Comparison of ENCODE assay signal across 13 cellular contexts in genomic region chr15:77482570-77482969, GRCh38.
DNase-seq lines count a peak whose midpoint lies in the region; ATAC-seq, FAIRE-seq and TF ChIP-seq lines count a peak whose summit lies in the region.
"Had no signal": no experiment of that assay in that cellular context is flagged by ENCODE, and none has a peak within 500 bp of the region (broad histone marks: within the 10 kb centered on the region; RNA-seq: fewer than 3 reads in every experiment).

No MANE protein-coding gene starts in this region.

- FAIRE-seq in endometrium (lab: Jason Lieb, UNC): peak; percentile 29

- H3K4me3 Mint-ChIP-seq in nephron: no peak overlapping the region
- H3K4me3 Mint-ChIP-seq: central memory CD8-positive, alpha-beta T cell; naive B cell had no signal

- no peaks in the 10 kb centered on the region for H3K9me3 Mint-ChIP-seq in nephron
- H3K9me3 Mint-ChIP-seq: central memory CD8-positive, alpha-beta T cell; naive B cell had no signal

- H3K27me3 Mint-ChIP-seq in nephron (ENCODE audit: low read depth): no peaks in the 10 kb centered on the region
- H3K27me3 Mint-ChIP-seq: central memory CD8-positive, alpha-beta T cell; naive B cell had no signal

- intact Hi-C loops in tibial artery (cut with DNase I; ENCODE audit: low total_unique reads): no loop called here

- ATAC-seq in GM18907 (IDR thresholded peaks at IDR 0.05; ENCODE audit: unreplicated experiment) (no peak), HG02981 (IDR thresholded peaks at IDR 0.05; ENCODE audit: unreplicated experiment) (no peak)

- peaks cover 39% of the 10 kb centered on the region for H3K4me1 Mint-ChIP-seq in nephron
- H3K4me1 Mint-ChIP-seq: central memory CD8-positive, alpha-beta T cell had no signal

- peaks cover 0 to 31% (median 6%) of the 10 kb centered on the region in 4 donors for H3K4me1 ChIP-seq in tibial artery

- H3K4me3 ChIP-seq in tibial artery: no peak overlapping the region
- H3K4me3 ChIP-seq: stomach had no signal

- TF ChIP-seq CTCF in nephron (IDR thresholded peaks at IDR 0.05; ENCODE audit: unreplicated experiment in 3 of 3) (no peak), tibial artery (IDR thresholded peaks at IDR 0.05) (no peak)

- no peaks in the 10 kb centered on the region for H3K27me3 ChIP-seq in tibial artery
- H3K27me3 ChIP-seq: stomach had no signal

- peaks cover 72% of the 10 kb centered on the region for H3K36me3 Mint-ChIP-seq in nephron (ENCODE audit: low read depth)

- H3K27ac Mint-ChIP-seq in nephron: peak overlapping the region; percentile 22 to 42 (median 29)

- peaks cover 27 to 58% (median 58%) of the 10 kb centered on the region in 3 donors for H3K36me3 ChIP-seq in tibial artery

- no peak overlapping the region for H3K27ac ChIP-seq in tibial artery
- H3K27ac ChIP-seq: stomach had no signal

- no peaks in the 10 kb centered on the region for H3K9me3 ChIP-seq in tibial artery
- H3K9me3 ChIP-seq: stomach had no signal

- DNase-seq in Daoy (ENCODE audit: low read depth): peak; percentile 52
- peak; percentile 39 for DNase-seq in NCI-H1105 treated with DMSO at 0.1 percent for 48 hours (lab: John Stamatoyannopoulos, UW)
- DNase-seq in NCI-H1417 (lab: John Stamatoyannopoulos, UW): no peak
- DNase-seq in tibial artery: no peak
- DNase-seq: GDM1, naive B cell, NCI-H2171 treated with DMSO at 0.1 percent for 48 hours, stomach had no signal

Comparison
In these comparisons a context has a peak if more than half of its experiments do, and no peak if none do; other contexts are left out.
1. DNase-seq: peak in Daoy (single experiment) and NCI-H1105 treated with DMSO at 0.1 percent for 48 hours (single experiment); none in NCI-H1417 (0 of 3) and tibial artery (0 of 2).